12 cellular contexts compared by ENCODE assay signal in the genomic region with DNA sequence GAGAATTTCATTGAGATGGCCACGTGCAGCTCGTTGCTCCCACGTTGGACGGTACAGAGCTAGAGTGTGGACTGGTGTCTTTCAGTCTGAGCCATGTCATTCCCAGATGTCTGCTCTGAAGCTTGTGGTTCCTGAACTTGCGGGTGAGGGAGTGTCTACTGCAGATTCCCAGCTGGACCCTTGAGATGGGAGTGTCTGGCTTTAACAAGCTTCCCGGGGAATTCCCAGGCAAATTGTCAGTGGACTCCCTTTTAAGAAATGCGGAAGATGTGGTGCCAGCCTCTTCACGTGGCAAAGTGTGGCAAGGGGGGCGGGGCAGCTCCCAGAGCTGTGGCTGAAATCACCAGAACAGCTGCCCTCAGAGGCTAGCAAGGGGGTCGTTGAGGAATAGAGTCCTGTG. TPM values are rescaled to one million over a fixed set of nuclear protein-coding genes. Genes with fewer than 3 reads are reported as not detected.
DNase-seq lines count a peak whose midpoint lies in the region; ATAC-seq, FAIRE-seq and TF ChIP-seq lines count a peak whose summit lies in the region.
"Had no signal": no experiment of that assay in that cellular context is flagged by ENCODE, and none has a peak within 500 bp of the region (broad histone marks: within the 10 kb centered on the region; RNA-seq: fewer than 3 reads in every experiment).

No MANE protein-coding gene starts in this region.

- 33 to 34% methylated on average over 10 of the region's 10 CpGs for WGBS in tibial nerve, 2 donors

- TF ChIP-seq EP300 in tibial nerve (IDR thresholded peaks at IDR 0.05) = peak in 1 of 2 donors; percentile 39

- H3K36me3 Mint-ChIP-seq in activated T-cell treated with anti-CD3 and anti-CD28 coated beads, Interleukin-2, amount 50 U/mL, for 72 hours (ENCODE audit: insufficient read depth in 2 of 2) = no peaks in the 10 kb centered on the region

- no peak for FAIRE-seq in D721Med (lab: Jason Lieb, UNC)

- H3K4me1 ChIP-seq in ascending aorta = peaks cover 20 to 40% of the 10 kb centered on the region in 2 donors
- peaks cover 0 to 42% (median 0%) of the 10 kb centered on the region in 4 donors for H3K4me1 ChIP-seq in tibial nerve

- H3K4me1 Mint-ChIP-seq in activated T-cell treated with anti-CD3 and anti-CD28 coated beads, Interleukin-2, amount 50 U/mL, for 72 hours (ENCODE audit: low read depth) = no peaks in the 10 kb centered on the region

- H3K9me3 ChIP-seq in ascending aorta = no peaks in the 10 kb centered on the region
- no peaks in the 10 kb centered on the region for H3K9me3 ChIP-seq in tibial nerve
- H3K9me3 ChIP-seq: heart left ventricle had no signal

- H3K27me3 Mint-ChIP-seq in activated T-cell treated with anti-CD3 and anti-CD28 coated beads, Interleukin-2, amount 50 U/mL, for 72 hours (ENCODE audit: low read depth) = peaks cover 6% of the 10 kb centered on the region

- intact Hi-C loops in ascending aorta (cut with DNase I) = loop anchor here (5.0 kb wide), 1 partner anchor 220 kb away; no protein-coding TSS in a partner anchor

- H3K27ac ChIP-seq in ascending aorta (peak overlapping the region; percentile 95 to 97), tibial nerve (peak overlapping the region in 3 of 4 donors; percentile 26 to 76 (median 65))
- H3K27ac ChIP-seq: 22Rv1 had no signal

- DNase-seq in DMS53 (lab: John Stamatoyannopoulos, UW) (peak; percentile 23), DMS53 treated with DMSO at 0.1 percent for 48 hours (lab: John Stamatoyannopoulos, UW; ENCODE audit: unreplicated experiment) (no peak), ascending aorta (ENCODE audit: low spot score in 2 of 2) (peak in 1 of 2 donors; percentile 85), kidney glomerular epithelial cell (lab: John Stamatoyannopoulos, UW) (peak; percentile 45), tibial nerve (ENCODE audit: low spot score in 2 of 2) (peak in 1 of 2 donors; percentile 52), D721Med (ENCODE audit: insufficient read length, low spot score) (no peak)
- no peak for DNase-seq in activated T-cell treated with anti-CD3 and anti-CD28 coated beads, Interleukin-2, amount 50 U/mL, for 72 hours
- DNase-seq: activated CD8-positive, alpha-beta T cell treated with anti-CD3 and anti-CD28 coated beads for 36 hours; heart left ventricle; NCI-H187 treated with DMSO at 0.1 percent for 48 hours had no signal

- TF ChIP-seq POLR2A in tibial nerve (IDR thresholded peaks at IDR 0.05) = no peak

- no peaks in the 10 kb centered on the region for H3K36me3 ChIP-seq in ascending aorta
- H3K36me3 ChIP-seq in tibial nerve = no peaks in the 10 kb centered on the region
- H3K36me3 ChIP-seq: heart left ventricle had no signal

- no peak overlapping the region for H3K4me3 Mint-ChIP-seq in activated T-cell treated with anti-CD3 and anti-CD28 coated beads, Interleukin-2, amount 50 U/mL, for 72 hours
- H3K4me3 Mint-ChIP-seq: activated CD8-positive, alpha-beta T cell treated with anti-CD3 and anti-CD28 coated beads for 36 hours had no signal

- TF ChIP-seq CTCF in ascending aorta (IDR thresholded peaks at IDR 0.05) (no peak), tibial nerve (IDR thresholded peaks at IDR 0.05) (no peak), D721Med (IDR thresholded peaks at IDR 0.05; ENCODE audit: insufficient read depth, missing control alignments) (no peak)

- no peaks in the 10 kb centered on the region for H3K9me3 Mint-ChIP-seq in activated T-cell treated with anti-CD3 and anti-CD28 coated beads, Interleukin-2, amount 50 U/mL, for 72 hours
- H3K9me3 Mint-ChIP-seq: activated CD8-positive, alpha-beta T cell treated with anti-CD3 and anti-CD28 coated beads for 36 hours had no signal

- no peak overlapping the region for H3K27ac Mint-ChIP-seq in activated T-cell treated with anti-CD3 and anti-CD28 coated beads, Interleukin-2, amount 50 U/mL, for 72 hours
- H3K27ac Mint-ChIP-seq: activated CD8-positive, alpha-beta T cell treated with anti-CD3 and anti-CD28 coated beads for 36 hours had no signal

- no peak for ATAC-seq in HG03135 (IDR thresholded peaks at IDR 0.05; ENCODE audit: unreplicated experiment)
- ATAC-seq in activated T-cell treated with anti-CD3 and anti-CD28 coated beads, Interleukin-2, amount 50 U/mL, for 72 hours (replicated peaks in 1 of 2) = no peak
- ATAC-seq: activated CD8-positive, alpha-beta T cell treated with anti-CD3 and anti-CD28 coated beads for 36 hours had no signal

- H3K4me3 ChIP-seq in ascending aorta (peak overlapping the region in 1 of 2 donors; percentile 36), tibial nerve (no peak overlapping the region)
- H3K4me3 ChIP-seq: heart left ventricle had no signal

- H3K27me3 ChIP-seq in ascending aorta = no peaks in the 10 kb centered on the region
- peaks cover 0 to 24% of the 10 kb centered on the region in 2 donors for H3K27me3 ChIP-seq in tibial nerve

RNA-seq across cellular contexts. Expression of gene PRRX2, which starts 37.1 kb away (rescaled TPM):
- total RNA-seq in ascending aorta (112 TPM), tibial nerve (10 to 100 TPM in 3 of 4 donors, 1 to 10 TPM in 1; 9.6 to 32.1 (median 14.9) TPM)
- 1 to 10 TPM; 3.3 to 6.1 TPM for total RNA-seq in activated T-cell treated with anti-CD3 and anti-CD28 coated beads, Interleukin-2, amount 50 U/mL, for 72 hours

RNA-seq across cellular contexts. Expression of gene PTGES, which starts 50.3 kb away (rescaled TPM):
- total RNA-seq in ascending aorta (8.9 TPM), tibial nerve (10 to 100 TPM; 14.7 to 33.0 (median 25.7) TPM)
- total RNA-seq in activated T-cell treated with anti-CD3 and anti-CD28 coated beads, Interleukin-2, amount 50 U/mL, for 72 hours = under 1 TPM; 0.48 to 0.74 TPM

Comparison
In these comparisons a context has a peak if more than half of its experiments do, and no peak if none do; other contexts are left out.
1. DNase-seq: peak in DMS53 (single experiment) and kidney glomerular epithelial cell (single experiment); none in DMS53 treated with DMSO at 0.1 percent for 48 hours (single experiment), activated T-cell treated with anti-CD3 and anti-CD28 coated beads, Interleukin-2, amount 50 U/mL, for 72 hours (0 of 2) and D721Med (single experiment).